1 cellular context compared by ENCODE assay signal in genomic region chr20:38789503-38790209, GRCh38.
A peak's percentile ranks its signal among the peaks of the same experiment; 100 is the strongest.
TF ChIP-seq lines count a peak whose summit lies in the region.

No MANE protein-coding gene starts in this region.

TF ChIP-seq in HCT116, 20 proteins besides CTCF, POLR2A, EP300 and RAD21 (continued from another document):
- no peak for TF ChIP-seq REST (IDR thresholded peaks at IDR 0.05; ENCODE audit: low read depth)
- no peak for TF ChIP-seq ELF1 (IDR thresholded peaks at IDR 0.05; ENCODE audit: borderline replicate concordance, low read depth)
- TF ChIP-seq TCF7L2 (IDR thresholded peaks at IDR 0.05; ENCODE audit: borderline replicate concordance, extremely low read depth, insufficient read depth, insufficient read length) = no peak
- TF ChIP-seq, protein P1, sequence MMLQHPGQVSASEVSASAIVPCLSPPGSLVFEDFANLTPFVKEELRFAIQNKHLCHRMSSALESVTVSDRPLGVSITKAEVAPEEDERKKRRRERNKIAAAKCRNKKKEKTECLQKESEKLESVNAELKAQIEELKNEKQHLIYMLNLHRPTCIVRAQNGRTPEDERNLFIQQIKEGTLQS (IDR thresholded peaks at IDR 0.05) = no peak
- no peak for TF ChIP-seq POLR2AphosphoS5 (IDR thresholded peaks at IDR 0.05; ENCODE audit: low read depth, low read length)
- TF ChIP-seq FOSL1 (IDR thresholded peaks at IDR 0.05; ENCODE audit: low read depth) = peak; percentile 52; the same call in 1 of the 2 replicates
- no peak for TF ChIP-seq ZBTB33 (IDR thresholded peaks at IDR 0.05; ENCODE audit: extremely low read depth, insufficient replicate concordance, low read length)
- no peak for TF ChIP-seq SIN3A (IDR thresholded peaks at IDR 0.05; ENCODE audit: low read depth)
- TF ChIP-seq CBX3 (IDR thresholded peaks at IDR 0.05; ENCODE audit: low read depth) = peak; percentile 82
- peak; percentile 41 for TF ChIP-seq SP1 (IDR thresholded peaks at IDR 0.05; ENCODE audit: low read depth)
- TF ChIP-seq EZH2phosphoT487 (IDR thresholded peaks at IDR 0.05; ENCODE audit: borderline replicate concordance) = no peak
- no peak for TF ChIP-seq SRF (IDR thresholded peaks at IDR 0.05; ENCODE audit: low read depth)
- TF ChIP-seq ZNF274 (IDR thresholded peaks at IDR 0.05; ENCODE audit: low read depth, low read length) = no peak
- TF ChIP-seq, protein P2, sequence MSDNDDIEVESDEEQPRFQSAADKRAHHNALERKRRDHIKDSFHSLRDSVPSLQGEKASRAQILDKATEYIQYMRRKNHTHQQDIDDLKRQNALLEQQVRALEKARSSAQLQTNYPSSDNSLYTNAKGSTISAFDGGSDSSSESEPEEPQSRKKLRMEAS (IDR thresholded peaks at IDR 0.05) = peak; percentile 83
TF ChIP-seq in HCT116: peak in this region for 6.
